In genomic region chr18:22149710-22150109, GRCh38 we compare ENCODE assay signal across 6 cellular contexts.
"Had no signal": no experiment of that assay in that cellular context is flagged by ENCODE, and none has a peak within 500 bp of the region (broad histone marks: within the 10 kb centered on the region; RNA-seq: fewer than 3 reads in every experiment).

No MANE protein-coding gene starts in this region.

- H3K4me3 ChIP-seq: K562 had no signal

- H3K27ac ChIP-seq: HL-60 had no signal

- ATAC-seq: HepG2, K562 had no signal

- DNase-seq: IMR-90, KBM-7, KG1 had no signal
